Comparison of ENCODE assay signal across 8 cellular contexts in genomic region chr14:73723799-73724621, GRCh38. TPM values are rescaled to one million over a fixed set of nuclear protein-coding genes. Genes with fewer than 3 reads are reported as not detected.
A peak's percentile ranks its signal among the peaks of the same experiment; 100 is the strongest.
DNase-seq lines count a peak whose midpoint lies in the region; ATAC-seq, FAIRE-seq and TF ChIP-seq lines count a peak whose summit lies in the region.

No MANE protein-coding gene starts in this region.

- intact Hi-C loops in IMR-90 (cut with micrococcal nuclease): loop anchor here (2.0 to 10.0 kb wide), 3 partner anchors 33 to 141 kb away; no protein-coding TSS in a partner anchor
- intact Hi-C loops in left ventricle myocardium superior (cut with micrococcal nuclease): no loop called here

- peaks cover 65% of the 10 kb centered on the region for H3K36me3 ChIP-seq in IMR-90 (ENCODE audit: control insufficient read depth, insufficient read depth, low read length)
- H3K36me3 ChIP-seq in small intestine (ENCODE audit: control insufficient read depth in 2 of 2, insufficient read depth in 2 of 2, low read length in 2 of 2): peaks cover 45 to 55% of the 10 kb centered on the region in 2 donors

- WGBS in IMR-90 (ENCODE audit: extremely low coverage in 2 of 2, insufficient read length in 1 of 2), 2 experiments: no CpG with 5 or more reads among the region's 12 CpGs
- WGBS in small intestine, 3 donors: 42 to 61% (median 58%) methylated on average over 12 of the region's 12 CpGs

- H3K4me2 ChIP-seq in IMR-90 (ENCODE audit: low read depth, low read length): peak overlapping the region; percentile 60

- H3K9ac ChIP-seq in IMR-90 (ENCODE audit: low read depth, low read length): peak overlapping the region; percentile 43; the same call in 1 of the 2 replicates

- peak overlapping the region; percentile 36 for H4K5ac ChIP-seq in IMR-90 (ENCODE audit: low read depth, low read length)

- peak overlapping the region; percentile 1 for H2AFZ ChIP-seq in IMR-90 (replicated peaks; ENCODE audit: low read length, poor library complexity)

- H3K18ac ChIP-seq in IMR-90 (ENCODE audit: low read depth, low read length): peak overlapping the region; percentile 64

- TF ChIP-seq CTCF in IMR-90 (conservative IDR thresholded peaks at IDR 0.05; ENCODE audit: low read depth, low read length): peak; percentile 23; the same call in 1 of the 2 replicates

- H3K79me1 ChIP-seq in IMR-90 (ENCODE audit: low read depth in 1 of 2, low read length in 2 of 2): peaks cover 29 to 74% of the 10 kb centered on the region in 2 experiments

- H3K4ac ChIP-seq in IMR-90 (ENCODE audit: low read depth, low read length): peak overlapping the region; percentile 56; the same call in 1 of the 2 replicates

- DNase-seq in Caki2 (ENCODE audit: low read depth) (peak; percentile 37), IMR-90 (peak; percentile 97), amniotic epithelial cell (ENCODE audit: low read depth) (peak; percentile 98), left ventricle myocardium superior (peak; percentile 82), small intestine (no peak)
- DNase-seq in stimulated activated CD4-positive, alpha-beta T cell treated with anti-CD3 and anti-CD28 coated beads, Interleukin-15, amount 100 ng/mL, for 24 hours: no peak
- no peak for DNase-seq in activated CD8-positive, alpha-beta memory T cell treated with anti-CD3 and anti-CD28 coated beads, Interleukin-2, amount 50 U/mL, for 4 hours

- H3K9me3 ChIP-seq in IMR-90 (ENCODE audit: control insufficient read depth, insufficient read depth, low read length) (no peaks in the 10 kb centered on the region), small intestine (ENCODE audit: control insufficient read depth, low read depth) (no peaks in the 10 kb centered on the region)

- H4K8ac ChIP-seq in IMR-90 (ENCODE audit: low read depth in 2 of 2, low read length in 2 of 2): peak overlapping the region in 1 of 2 experiments; percentile 59; a peak in 2 of 4 replicates

- peaks cover 8% of the 10 kb centered on the region; the same call in 1 of the 2 replicates for H3K9me1 ChIP-seq in IMR-90 (ENCODE audit: insufficient read depth, low read length)

- peaks cover 21% of the 10 kb centered on the region for H4K20me1 ChIP-seq in IMR-90 (ENCODE audit: insufficient read depth, low read length)

- TF ChIP-seq RAD21 in IMR-90 (IDR thresholded peaks at IDR 0.05; ENCODE audit: low read length): 0 out of 2 replicates have a peak, but pooled peaks have one; percentile 19

- no TSS peak for BruUV-seq in IMR-90 (replicated peaks; lab: Mats Ljungman, UMichigan)

- ATAC-seq in IMR-90 (ENCODE audit: low read depth): peak; percentile 82
- peak; percentile 82 for ATAC-seq in left ventricle myocardium superior
- no peak for ATAC-seq in GM21737 (IDR thresholded peaks at IDR 0.05; ENCODE audit: unreplicated experiment)

- TF ChIP-seq POLR2A in IMR-90 (IDR thresholded peaks at IDR 0.05; ENCODE audit: low read depth, low read length): 0 out of 2 replicates have a peak, but pooled peaks have one; percentile 26

- peak overlapping the region; percentile 85 for H2BK5ac ChIP-seq in IMR-90 (ENCODE audit: low read depth, low read length, poor library complexity, severe bottlenecking)

- dilution Hi-C loops in IMR-90 (cut with HindIII; ENCODE audit: low sequenced_read_pairs, unreplicated experiment): no loop called here

- 0 out of 2 replicates have a peak overlapping the region, but pooled peaks have one; percentile 33 for H3K56ac ChIP-seq in IMR-90 (ENCODE audit: extremely low read depth, insufficient read depth, low read length)

- peak overlapping the region; percentile 13 for H2AK5ac ChIP-seq in IMR-90 (ENCODE audit: low read depth, low read length)

- H3K27me3 ChIP-seq in IMR-90 (ENCODE audit: control insufficient read depth, insufficient read depth, low read length): no peaks in the 10 kb centered on the region
- H3K27me3 ChIP-seq in small intestine (ENCODE audit: control insufficient read depth in 2 of 2, insufficient read depth in 2 of 2, low read length in 2 of 2): no peaks in the 10 kb centered on the region

- peaks cover 36% of the 10 kb centered on the region for H3K4me1 ChIP-seq in IMR-90 (ENCODE audit: control insufficient read depth, insufficient read depth, low read length)
- peaks cover 1 to 8% of the 10 kb centered on the region in 2 donors for H3K4me1 ChIP-seq in small intestine (ENCODE audit: control insufficient read depth in 2 of 2, insufficient read depth in 1 of 2, low read depth in 1 of 2, low read length in 1 of 2)

- POLR2A ChIA-PET in IMR-90 (lab: Charles Lee; ENCODE audit: unreplicated experiment): interaction anchor here (0.8 kb wide), 1 partner anchor 10 kb away, joined by 4 read pairs; no protein-coding TSS in a partner anchor

- H3K14ac ChIP-seq in IMR-90 (replicated peaks; ENCODE audit: low read depth, low read length): peak overlapping the region; percentile 54

- H2AK9ac ChIP-seq in IMR-90 (replicated peaks; ENCODE audit: low read depth, low read length, poor library complexity): no peak overlapping the region

- H2BK20ac ChIP-seq in IMR-90 (ENCODE audit: low read depth, low read length): peak overlapping the region; percentile 22; the same call in 1 of the 2 replicates

- in situ Hi-C loops in Caki2 (cut with HindIII; ENCODE audit: low pct_unique_long_range_greater_than_20kb, low sequenced_read_pairs) (no loop called here), IMR-90 (cut with MboI; ENCODE audit: low sequenced_read_pairs) (no loop called here)

- H3K23ac ChIP-seq in IMR-90 (ENCODE audit: low read depth, low read length): peak overlapping the region; percentile 14; the same call in 1 of the 2 replicates

- H3K4me3 ChIP-seq in IMR-90 (ENCODE audit: insufficient read depth, low read depth, low read length) (no peak overlapping the region), small intestine (ENCODE audit: low read depth in 1 of 2, low read length in 2 of 2) (no peak overlapping the region)

- H3K27ac ChIP-seq in IMR-90 (ENCODE audit: insufficient read depth, low read length): peak overlapping the region; percentile 88
- H3K27ac ChIP-seq in small intestine (ENCODE audit: low read depth in 1 of 2, low read length in 1 of 2): peak overlapping the region; percentile 17 to 85

- H2BK15ac ChIP-seq in IMR-90 (ENCODE audit: low read depth, low read length): 0 out of 3 replicates have a peak overlapping the region, but pooled peaks have one; percentile 16

- CTCF ChIA-PET in IMR-90 (lab: Yijun Ruan, JAX): interaction anchor here (0.6 to 1.3 kb wide), 3 partner anchors 31 to 102 kb away, joined by 3 to 7 read pairs (median 7); no protein-coding TSS in a partner anchor

- no peak for FAIRE-seq in small intestine (lab: Jason Lieb, UNC)

- H4K91ac ChIP-seq in IMR-90 (ENCODE audit: insufficient read depth, low read depth, low read length): peak overlapping the region; percentile 12; the same call in 1 of the 2 replicates

- peak overlapping the region; percentile 39; the same call in 1 of the 2 replicates for H2BK120ac ChIP-seq in IMR-90 (ENCODE audit: low read depth, low read length)

TF ChIP-seq in IMR-90, 13 proteins besides CTCF, POLR2A, EP300 and RAD21:
- TF ChIP-seq ELK1 (IDR thresholded peaks at IDR 0.05; ENCODE audit: borderline replicate concordance, low read depth, low read length) (no peak), MAFK (IDR thresholded peaks at IDR 0.05; ENCODE audit: low read depth, low read length) (peak; percentile 36; the same call in 1 of the 2 replicates), NFE2L2 (IDR thresholded peaks at IDR 0.05; ENCODE audit: low read depth, low read length) (no peak), MAZ (IDR thresholded peaks at IDR 0.05; ENCODE audit: borderline replicate concordance, low read depth, low read length) (peak; percentile 26; the same call in 1 of the 2 replicates), SMC3 (IDR thresholded peaks at IDR 0.05; ENCODE audit: low read depth, low read length) (no peak), MXI1 (IDR thresholded peaks at IDR 0.05; ENCODE audit: borderline replicate concordance, low read depth, low read length) (peak; percentile 37; the same call in 1 of the 2 replicates), FOS (IDR thresholded peaks at IDR 0.05; ENCODE audit: low read depth, low read length) (peak; percentile 50; the same call in 1 of the 2 replicates), CEBPB (IDR thresholded peaks at IDR 0.05; ENCODE audit: low read depth, low read length) (peak; percentile 96)
- TF ChIP-seq, protein P1, sequence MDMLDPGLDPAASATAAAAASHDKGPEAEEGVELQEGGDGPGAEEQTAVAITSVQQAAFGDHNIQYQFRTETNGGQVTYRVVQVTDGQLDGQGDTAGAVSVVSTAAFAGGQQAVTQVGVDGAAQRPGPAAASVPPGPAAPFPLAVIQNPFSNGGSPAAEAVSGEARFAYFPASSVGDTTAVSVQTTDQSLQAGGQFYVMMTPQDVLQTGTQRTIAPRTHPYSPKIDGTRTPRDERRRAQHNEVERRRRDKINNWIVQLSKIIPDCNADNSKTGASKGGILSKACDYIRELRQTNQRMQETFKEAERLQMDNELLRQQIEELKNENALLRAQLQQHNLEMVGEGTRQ (IDR thresholded peaks at IDR 0.05; ENCODE audit: low read depth, low read length): no peak; the same call in 1 of the 2 replicates

RNA-seq across cellular contexts. Expression of gene PNMA1, which starts 9.8 kb away (rescaled TPM):
- 41.4 and 45.4 TPM in 2 replicates for total RNA-seq in Caki2 (2014; rRNA removed; shearing (Covaris generic); ENCODE audit: low replicate concordance)
- 6.5 and 7.5 TPM in 2 replicates for total RNA-seq in IMR-90 (2012; rRNA removed)
- 21.0 and 28.2 TPM in 2 replicates for polyA plus RNA-seq in IMR-90 (2012; rRNA removed)
- polyA plus RNA-seq in IMR-90 (2012; cell fraction: cytosol; rRNA removed): 22.6 and 27.0 TPM in 2 replicates
- 13.7 and 19.3 TPM in 2 replicates for polyA plus RNA-seq in IMR-90 (2012; cell fraction: nucleus; rRNA removed; ENCODE audit: low replicate concordance)
- 13.9 TPM for total RNA-seq in left ventricle myocardium superior
- polyA plus RNA-seq in small intestine: 10 to 100 TPM; 10.8 to 23.5 (median 17.0) TPM

Comparison
In these comparisons a context has a peak if more than half of its experiments do, and no peak if none do; other contexts are left out.
1. DNase-seq: peak in Caki2 (single experiment), IMR-90 (single experiment), amniotic epithelial cell (single experiment) and left ventricle myocardium superior (single experiment); none in small intestine (single experiment), stimulated activated CD4-positive, alpha-beta T cell treated with anti-CD3 and anti-CD28 coated beads, Interleukin-15, amount 100 ng/mL, for 24 hours (single experiment) and activated CD8-positive, alpha-beta memory T cell treated with anti-CD3 and anti-CD28 coated beads, Interleukin-2, amount 50 U/mL, for 4 hours (single experiment).